33 cellular contexts compared by ENCODE assay signal in the genomic region with DNA sequence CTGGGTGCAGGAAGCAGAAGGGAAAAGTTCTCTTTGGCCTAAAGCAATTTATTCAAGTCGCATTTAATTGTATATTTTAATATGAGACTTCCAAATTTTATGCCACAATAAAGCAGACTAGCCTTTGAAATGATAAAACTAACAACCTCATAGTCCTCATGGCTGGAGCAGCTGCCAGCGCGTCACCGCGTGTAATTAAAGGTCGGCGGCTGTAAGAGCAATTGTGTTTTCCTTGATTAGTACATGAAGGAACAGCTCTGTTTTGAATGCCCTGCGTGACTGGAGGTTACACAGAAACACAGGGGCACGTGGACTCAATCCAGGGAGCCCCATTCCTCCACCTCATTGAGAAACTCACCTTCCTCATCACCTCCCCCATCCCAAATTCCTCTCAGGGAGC. TPM values are rescaled to one million over a fixed set of nuclear protein-coding genes. Genes with fewer than 3 reads are reported as not detected.
A peak's percentile ranks its signal among the peaks of the same experiment; 100 is the strongest.
DNase-seq lines count a peak whose midpoint lies in the region; ATAC-seq, FAIRE-seq and TF ChIP-seq lines count a peak whose summit lies in the region.
"Had no signal": no experiment of that assay in that cellular context is flagged by ENCODE, and none has a peak within 500 bp of the region (broad histone marks: within the 10 kb centered on the region; RNA-seq: fewer than 3 reads in every experiment).

No MANE protein-coding gene starts in this region.

- no peaks in the 10 kb centered on the region for H3K4me1 Mint-ChIP-seq in astrocyte (ENCODE audit: low read depth, unreplicated experiment)
- no peaks in the 10 kb centered on the region for H3K4me1 Mint-ChIP-seq in stimulated activated naive B cell treated with anti-CD40 and anti-IgM and Interleukin-4, amounts not matched to agents 10 μg/mL and 1 μg/mL and 100 μg/mL, for 72 hours
- H3K4me1 Mint-ChIP-seq: activated T-helper 17 cell treated with anti-CD3 and anti-CD28 coated beads, Interleukin-2, amount 50 U/mL, for 72 hours; T-cell had no signal

- peak overlapping the region; percentile 50 for H3K4me3 Mint-ChIP-seq in astrocyte (ENCODE audit: unreplicated experiment)
- H3K4me3 Mint-ChIP-seq in stimulated activated naive B cell treated with anti-CD40 and anti-IgM and Interleukin-4, amounts not matched to agents 10 μg/mL and 1 μg/mL and 100 μg/mL, for 72 hours: no peak overlapping the region
- H3K4me3 Mint-ChIP-seq: activated T-helper 17 cell treated with anti-CD3 and anti-CD28 coated beads, Interleukin-2, amount 50 U/mL, for 72 hours; nephron progenitor cell; T-cell had no signal

- no peak overlapping the region for H2AFZ ChIP-seq in astrocyte (ENCODE audit: low read depth, low read length)

- FAIRE-seq in astrocyte (lab: Jason Lieb, UNC): no peak
- FAIRE-seq: endothelial cell of umbilical vein, HTR-8/SVneo, urothelium cell line had no signal

- no peaks in the 10 kb centered on the region for H3K79me2 ChIP-seq in astrocyte (ENCODE audit: insufficient read depth, low read length)

- H3K4me1 ChIP-seq in astrocyte (ENCODE audit: insufficient read depth, low read length): no peaks in the 10 kb centered on the region
- H3K4me1 ChIP-seq: gastrocnemius medialis, SJSA1, testis had no signal

- H3K9me3 Mint-ChIP-seq in astrocyte (ENCODE audit: unreplicated experiment): no peaks in the 10 kb centered on the region
- no peaks in the 10 kb centered on the region for H3K9me3 Mint-ChIP-seq in stimulated activated naive B cell treated with anti-CD40 and anti-IgM and Interleukin-4, amounts not matched to agents 10 μg/mL and 1 μg/mL and 100 μg/mL, for 72 hours
- H3K9me3 Mint-ChIP-seq: activated T-helper 17 cell treated with anti-CD3 and anti-CD28 coated beads, Interleukin-2, amount 50 U/mL, for 72 hours; nephron progenitor cell; T-cell had no signal

- DNase-seq in NCI-H2107 treated with DMSO at 0.1 percent for 48 hours (lab: John Stamatoyannopoulos, UW; ENCODE audit: unreplicated experiment) (peak; percentile 61), NCI-H2107 (lab: John Stamatoyannopoulos, UW) (no peak), NCI-H1436 treated with DMSO at 0.1 percent for 48 hours (lab: John Stamatoyannopoulos, UW) (peak; percentile 43), astrocyte (ENCODE audit: low read depth) (no peak), posterior vena cava (ENCODE audit: low spot score) (peak; percentile 59), NCI-H345 treated with DMSO at 0.1 percent for 48 hours (lab: John Stamatoyannopoulos, UW; ENCODE audit: unreplicated experiment) (no peak), DMS79 (lab: John Stamatoyannopoulos, UW) (no peak)
- DNase-seq in stimulated activated naive B cell treated with anti-CD40 and anti-IgM and Interleukin-4, amounts not matched to agents 10 μg/mL and 1 μg/mL and 100 μg/mL, for 72 hours: no peak
- DNase-seq: activated CD4-positive, alpha-beta T cell treated with anti-CD3 and anti-CD28 coated beads for 48 hours; activated naive CD4-positive, alpha-beta T cell treated with anti-CD3 and anti-CD28 coated beads, Interleukin-2, amount 50 U/mL, for 16 hours; brain microvascular endothelial cell; DMS79 treated with DMSO at 0.1 percent for 48 hours; gastrocnemius medialis; GF-D8; NCI-H82; nephron progenitor cell; retina; RPMI8226; stimulated activated CD4-positive, alpha-beta T cell treated with anti-CD3 and anti-CD28 coated beads, Interleukin-1b, Interleukin-23, amount 100 ng/mL, for 48 hours; stimulated activated naive CD8-positive, alpha-beta T cell treated with anti-CD3 and anti-CD28 coated beads, Interleukin-15, Interleukin-2, amounts not matched to agents 100 U/mL and 50 U/mL, for 24 hours; T-cell; testis had no signal

- intact Hi-C loops in posterior vena cava (cut with DNase I): no loop called here

- no peaks in the 10 kb centered on the region for H3K9me3 ChIP-seq in astrocyte (ENCODE audit: insufficient read depth, low read depth, low read length)
- H3K9me3 ChIP-seq: gastrocnemius medialis, ovary, SJSA1, testis had no signal

- no peaks in the 10 kb centered on the region for H3K36me3 ChIP-seq in astrocyte (ENCODE audit: insufficient read depth, low read length)
- H3K36me3 ChIP-seq: brain microvascular endothelial cell, gastrocnemius medialis, ovary, SJSA1 had no signal

- no peaks in the 10 kb centered on the region for H3K36me3 Mint-ChIP-seq in astrocyte (ENCODE audit: low read depth, unreplicated experiment)
- no peaks in the 10 kb centered on the region for H3K36me3 Mint-ChIP-seq in stimulated activated naive B cell treated with anti-CD40 and anti-IgM and Interleukin-4, amounts not matched to agents 10 μg/mL and 1 μg/mL and 100 μg/mL, for 72 hours
- H3K36me3 Mint-ChIP-seq: T-cell had no signal

- peaks cover 36% of the 10 kb centered on the region for H3K27me3 Mint-ChIP-seq in astrocyte (ENCODE audit: low read depth, unreplicated experiment)
- H3K27me3 Mint-ChIP-seq in stimulated activated naive B cell treated with anti-CD40 and anti-IgM and Interleukin-4, amounts not matched to agents 10 μg/mL and 1 μg/mL and 100 μg/mL, for 72 hours: peaks cover 44 to 72% of the 10 kb centered on the region in 2 donors

- no peak overlapping the region for H3K27ac Mint-ChIP-seq in astrocyte (ENCODE audit: unreplicated experiment)
- H3K27ac Mint-ChIP-seq in stimulated activated naive B cell treated with anti-CD40 and anti-IgM and Interleukin-4, amounts not matched to agents 10 μg/mL and 1 μg/mL and 100 μg/mL, for 72 hours: no peak overlapping the region
- H3K27ac Mint-ChIP-seq: activated T-helper 17 cell treated with anti-CD3 and anti-CD28 coated beads, Interleukin-2, amount 50 U/mL, for 72 hours; nephron progenitor cell; T-cell had no signal

- TF ChIP-seq CTCF in astrocyte (IDR thresholded peaks at IDR 0.05; ENCODE audit: insufficient read depth, low read depth, low read length): no peak

- peaks cover 27% of the 10 kb centered on the region for H3K27me3 ChIP-seq in astrocyte (ENCODE audit: insufficient read depth, low read length)
- H3K27me3 ChIP-seq: ovary, SJSA1, testis had no signal

- H4K20me1 ChIP-seq in astrocyte (ENCODE audit: insufficient read depth, low read length): no peaks in the 10 kb centered on the region

- no peak overlapping the region for H3K4me3 ChIP-seq in astrocyte (ENCODE audit: insufficient read depth, low read depth, low read length)
- H3K4me3 ChIP-seq: gastrocnemius medialis, ovary, SJSA1, skin epidermis, testis had no signal

- H3K4me2 ChIP-seq in astrocyte (ENCODE audit: low read length): no peak overlapping the region

- no peak overlapping the region for H3K27ac ChIP-seq in astrocyte (ENCODE audit: low read depth, low read length)
- H3K27ac ChIP-seq: brain microvascular endothelial cell, C4-2B, gastrocnemius medialis, ovary, SJSA1, testis had no signal

- H3K9ac ChIP-seq in astrocyte (ENCODE audit: low read length): no peak overlapping the region

- ATAC-seq in stimulated activated naive B cell treated with anti-CD40 and anti-IgM and Interleukin-4, amounts not matched to agents 10 μg/mL and 1 μg/mL and 100 μg/mL, for 72 hours (replicated peaks): no peak
- ATAC-seq: activated T-helper 17 cell treated with anti-CD3 and anti-CD28 coated beads, Interleukin-2, amount 50 U/mL, for 72 hours; gastrocnemius medialis; stimulated activated naive CD8-positive, alpha-beta T cell treated with anti-CD3 and anti-CD28 coated beads, Interleukin-15, Interleukin-2, amounts not matched to agents 100 U/mL and 50 U/mL, for 24 hours; T-cell had no signal

RNA-seq across cellular contexts. Expression of gene LRRC15, which starts 10.1 kb away (rescaled TPM):
- total RNA-seq in astrocyte: 1.3 and 1.4 TPM in 2 replicates
- 1 to 10 TPM; 2.3 to 3.0 TPM for total RNA-seq in posterior vena cava
- total RNA-seq: activated T-helper 17 cell treated with anti-CD3 and anti-CD28 coated beads, Interleukin-2, amount 50 U/mL, for 72 hours; cerebellum; endothelial cell of umbilical vein; T-cell had no signal

RNA-seq across cellular contexts. Expression of gene GP5, which starts 19.4 kb away (rescaled TPM):
- total RNA-seq in astrocyte (0.10 TPM in 1 of 2 replicates, not detected in the other), posterior vena cava (under 1 TPM; 0.05 to 0.09 TPM)
- total RNA-seq: SJSA1 had no signal

RNA-seq across cellular contexts. Expression of gene CPN2, which starts 28.5 kb away (rescaled TPM):
- not detected in 2 replicates for total RNA-seq in astrocyte
- under 1 TPM in 1 of 2 donors, not detected in 1; 0.14 TPM for total RNA-seq in posterior vena cava
- total RNA-seq: A172; activated T-helper 17 cell treated with anti-CD3 and anti-CD28 coated beads, Interleukin-2, amount 50 U/mL, for 72 hours; cerebellum; endothelial cell of umbilical vein; fibroblast of lung; SJSA1 had no signal

Comparison
In these comparisons a context has a peak if more than half of its experiments do, and no peak if none do; other contexts are left out.
1. DNase-seq: peak in NCI-H2107 treated with DMSO at 0.1 percent for 48 hours (single experiment), NCI-H1436 treated with DMSO at 0.1 percent for 48 hours (single experiment) and posterior vena cava (single experiment); none in NCI-H2107 (single experiment), astrocyte (single experiment), NCI-H345 treated with DMSO at 0.1 percent for 48 hours (single experiment), DMS79 (single experiment) and stimulated activated naive B cell treated with anti-CD40 and anti-IgM and Interleukin-4, amounts not matched to agents 10 μg/mL and 1 μg/mL and 100 μg/mL, for 72 hours (single experiment).